ENCODE assay signal across 8 cellular contexts in genomic region chr20:18276821-18277220, GRCh38. TPM values are rescaled to one million over a fixed set of nuclear protein-coding genes. Genes with fewer than 3 reads are reported as not detected.
DNase-seq lines count a peak whose midpoint lies in the region; ATAC-seq and TF ChIP-seq lines count a peak whose summit lies in the region.

No MANE protein-coding gene starts in this region.

- no peaks in the 10 kb centered on the region for H3K27me3 ChIP-seq in colonic mucosa
- H3K27me3 ChIP-seq in liver (ENCODE audit: control insufficient read depth in 4 of 4, insufficient read depth in 4 of 4, low read length in 3 of 4): peaks cover 0 to 10% (median 3%) of the 10 kb centered on the region in 4 donors

- H3K9me3 ChIP-seq in colonic mucosa (no peaks in the 10 kb centered on the region), liver (ENCODE audit: control insufficient read depth in 4 of 4, low read length in 3 of 4) (no peaks in the 10 kb centered on the region)

- 18% methylated on average over 12 of the region's 12 CpGs for WGBS in liver

- H3K9ac ChIP-seq in colonic mucosa (ENCODE audit: low read depth in 2 of 2, low read length in 2 of 2): no peak overlapping the region
- H3K9ac ChIP-seq in liver (ENCODE audit: low read depth in 1 of 2, low read length in 2 of 2): no peak overlapping the region

- intact Hi-C loops in colonic mucosa (cut with DNase I): loop anchor here (10.0 kb wide), 1 partner anchor 252 kb away; no protein-coding TSS in a partner anchor

- H3K36me3 ChIP-seq in colonic mucosa: no peaks in the 10 kb centered on the region
- H3K36me3 ChIP-seq in liver (ENCODE audit: control insufficient read depth in 4 of 4, insufficient read depth in 3 of 4, low read depth in 1 of 4, low read length in 3 of 4): no peaks in the 10 kb centered on the region

- peak; percentile 78 to 88 for TF ChIP-seq RAD21 in liver (IDR thresholded peaks at IDR 0.05)

- TF ChIP-seq CTCF in colonic mucosa (IDR thresholded peaks at IDR 0.05) (peak; percentile 70), liver (IDR thresholded peaks at IDR 0.05; ENCODE audit: low read depth, low read length, missing input control) (peak; percentile 54)

- no peak overlapping the region for H3K4me3 ChIP-seq in colonic mucosa
- H3K4me3 ChIP-seq in liver (ENCODE audit: low read depth in 1 of 3, low read length in 3 of 3): no peak overlapping the region

- ATAC-seq in HG02588 (IDR thresholded peaks at IDR 0.05; ENCODE audit: unreplicated experiment) (peak; percentile 63), GM19397 (IDR thresholded peaks at IDR 0.05; ENCODE audit: unreplicated experiment) (no peak)
- peak; percentile 45 to 51 for ATAC-seq in activated CD4-positive, CD25-positive, alpha-beta regulatory T cell treated with anti-CD3 and anti-CD28 coated beads, Interleukin-2, amount 50 U/mL, for 24 hours

- no peaks in the 10 kb centered on the region for H3K4me1 ChIP-seq in colonic mucosa
- H3K4me1 ChIP-seq in liver (ENCODE audit: control insufficient read depth in 4 of 4, insufficient read depth in 4 of 4, low read length in 3 of 4): no peaks in the 10 kb centered on the region

- DNase-seq in DMS153 (lab: John Stamatoyannopoulos, UW): peak; percentile 28
- peak; percentile 85 for DNase-seq in NCI-H2227 (lab: John Stamatoyannopoulos, UW; ENCODE audit: unreplicated experiment)
- DNase-seq in colonic mucosa: peak; percentile 80
- peak; percentile 6 for DNase-seq in stimulated activated CD8-positive, alpha-beta memory T cell treated with anti-CD3 and anti-CD28 coated beads, Interleukin-15, amount 100 ng/mL, for 24 hours (ENCODE audit: low read depth)

- H3K27ac ChIP-seq in colonic mucosa (no peak overlapping the region), liver (ENCODE audit: low read depth in 1 of 2, low read length in 2 of 2) (no peak overlapping the region)

TF ChIP-seq in liver, 16 proteins besides CTCF, POLR2A, EP300 and RAD21:
- TF ChIP-seq FOXA1 (IDR thresholded peaks at IDR 0.05) (no peak), HNF4A (conservative IDR thresholded peaks at IDR 0.05) (peak in 1 of 2 donors; percentile 10)
TF ChIP-seq in liver: peak in this region for 1.

RNA-seq across cellular contexts. Expression of gene ZNF133, which starts 11.5 kb away (rescaled TPM):
- total RNA-seq in colonic mucosa (10 to 100 TPM in 1 of 2 donors, 1 to 10 TPM in 1; 7.4 to 10.9 TPM), liver (1 to 10 TPM; 8.4 to 9.5 TPM)
- 1 to 10 TPM; 3.4 to 3.6 TPM for polyA plus RNA-seq in liver

Comparison
In these comparisons a context has a peak if more than half of its experiments do, and no peak if none do; other contexts are left out.
1. DNase-seq: peak in every context shown above with its lines; median percentile 85 in NCI-H2227; 80 in colonic mucosa; 28 in DMS153; 6 in stimulated activated CD8-positive, alpha-beta memory T cell treated with anti-CD3 and anti-CD28 coated beads, Interleukin-15, amount 100 ng/mL, for 24 hours.